Comparison of ENCODE assay signal across 13 cellular contexts in the genomic region with DNA sequence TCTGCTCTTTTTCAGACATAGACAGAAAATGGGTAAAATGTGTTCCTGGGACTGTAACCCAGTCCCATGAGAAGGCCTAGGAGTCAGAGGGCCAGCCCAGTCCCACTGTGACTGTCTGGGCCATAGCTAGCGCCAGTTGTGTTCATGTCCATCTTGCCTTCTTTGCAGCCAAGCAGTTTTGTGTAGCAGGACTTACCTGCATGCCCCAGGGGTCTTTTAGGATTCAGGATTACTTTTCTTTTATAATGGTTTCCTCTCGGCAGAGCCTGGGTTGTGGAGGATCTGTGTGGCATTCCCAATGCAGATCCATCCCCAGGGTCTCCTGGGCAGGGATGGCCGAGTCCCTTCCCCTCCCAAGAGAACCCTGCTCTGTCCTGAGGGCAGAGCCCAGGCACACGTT.
DNase-seq lines count a peak whose midpoint lies in the region; ATAC-seq and TF ChIP-seq lines count a peak whose summit lies in the region.
"Had no signal": no experiment of that assay in that cellular context is flagged by ENCODE, and none has a peak within 500 bp of the region (broad histone marks: within the 10 kb centered on the region; RNA-seq: fewer than 3 reads in every experiment).

No MANE protein-coding gene starts in this region.

- no peaks in the 10 kb centered on the region for H3K79me2 ChIP-seq in GM23338 (replicated peaks; ENCODE audit: insufficient read depth)
- peaks cover 6% of the 10 kb centered on the region for H3K79me2 ChIP-seq in smooth muscle cell (ENCODE audit: low read depth)

- no peaks in the 10 kb centered on the region for H3F3A ChIP-seq in GM23338 (replicated peaks; ENCODE audit: low read depth)
- H3F3A ChIP-seq in smooth muscle cell (ENCODE audit: low read depth) = peaks cover 19% of the 10 kb centered on the region

- H2AFZ ChIP-seq in GM23338 = no peak overlapping the region
- H2AFZ ChIP-seq in smooth muscle cell (ENCODE audit: low read depth) = no peak overlapping the region

- intact Hi-C loops in heart left ventricle (cut with DNase I) (no loop called here), left ventricle myocardium superior (cut with micrococcal nuclease) (no loop called here)
- intact Hi-C loops in activated CD4-positive, alpha-beta T cell treated with anti-CD3 and anti-CD28 coated beads, Interleukin-2, amount 10 ng/mL, durations not matched to agents 24 days and 14 days (cut with micrococcal nuclease) = no loop called here

- H3K4me3 ChIP-seq in heart left ventricle (no peak overlapping the region), GM23338 (no peak overlapping the region), coronary artery (no peak overlapping the region), smooth muscle cell (no peak overlapping the region)
- H3K4me3 ChIP-seq: GM12878 had no signal

- no peaks in the 10 kb centered on the region for H3K36me3 ChIP-seq in heart left ventricle
- H3K36me3 ChIP-seq in GM23338 (ENCODE audit: insufficient read depth) = no peaks in the 10 kb centered on the region
- H3K36me3 ChIP-seq in smooth muscle cell (ENCODE audit: low read depth) = no peaks in the 10 kb centered on the region

- H3K9ac ChIP-seq in smooth muscle cell (ENCODE audit: low read depth) = no peak overlapping the region

- H3K27me3 ChIP-seq in heart left ventricle (no peaks in the 10 kb centered on the region), GM23338 (ENCODE audit: insufficient read depth) (no peaks in the 10 kb centered on the region), smooth muscle cell (ENCODE audit: low read depth) (no peaks in the 10 kb centered on the region)

- DNase-seq in heart left ventricle (no peak), left ventricle myocardium superior (no peak), GM23338 (ENCODE audit: low spot score) (no peak), coronary artery (ENCODE audit: low spot score) (peak; percentile 19), smooth muscle cell (lab: John Stamatoyannopoulos, UW; ENCODE audit: unreplicated experiment) (no peak), GM03348 (ENCODE audit: low spot score) (no peak)
- no peak for DNase-seq in activated CD4-positive, alpha-beta T cell treated with anti-CD3 and anti-CD28 coated beads, Interleukin-2, amount 10 ng/mL, durations not matched to agents 24 days and 14 days
- DNase-seq: ACHN; C1 segment of cervical spinal cord; Calu3; CD4-positive, alpha-beta T cell; DMS 273 treated with DMSO at 0.1 percent for 48 hours had no signal

- H3K4me1 ChIP-seq in heart left ventricle (peaks cover 0 to 77% (median 25%) of the 10 kb centered on the region in 12 donors), GM23338 (ENCODE audit: insufficient read depth) (no peaks in the 10 kb centered on the region), smooth muscle cell (ENCODE audit: low read depth) (peaks cover 16% of the 10 kb centered on the region)

- H3K9me2 ChIP-seq in GM23338 (ENCODE audit: insufficient read depth) = no peaks in the 10 kb centered on the region

- H3K4me3 Mint-ChIP-seq in GM23338 = no peak overlapping the region
- no peak overlapping the region for H3K4me3 Mint-ChIP-seq in activated CD4-positive, alpha-beta T cell treated with anti-CD3 and anti-CD28 coated beads, Interleukin-2, amount 10 ng/mL, durations not matched to agents 24 days and 14 days
- H3K4me3 Mint-ChIP-seq: CD4-positive, alpha-beta T cell had no signal

- H3K27ac Mint-ChIP-seq in GM23338 = no peak overlapping the region
- no peak overlapping the region for H3K27ac Mint-ChIP-seq in activated CD4-positive, alpha-beta T cell treated with anti-CD3 and anti-CD28 coated beads, Interleukin-2, amount 10 ng/mL, durations not matched to agents 24 days and 14 days
- H3K27ac Mint-ChIP-seq: CD4-positive, alpha-beta T cell had no signal

- H4K20me1 ChIP-seq in GM23338 (replicated peaks; ENCODE audit: insufficient read depth) = no peaks in the 10 kb centered on the region; the same call in 1 of the 2 replicates
- H4K20me1 ChIP-seq in smooth muscle cell (ENCODE audit: low read depth) = no peaks in the 10 kb centered on the region

- no peaks in the 10 kb centered on the region for H3K36me3 Mint-ChIP-seq in GM23338 (ENCODE audit: low read depth)
- no peaks in the 10 kb centered on the region for H3K36me3 Mint-ChIP-seq in activated CD4-positive, alpha-beta T cell treated with anti-CD3 and anti-CD28 coated beads, Interleukin-2, amount 10 ng/mL, durations not matched to agents 24 days and 14 days (ENCODE audit: low read depth)

- peaks cover 12% of the 10 kb centered on the region for H3K4me1 Mint-ChIP-seq in GM23338
- no peaks in the 10 kb centered on the region for H3K4me1 Mint-ChIP-seq in activated CD4-positive, alpha-beta T cell treated with anti-CD3 and anti-CD28 coated beads, Interleukin-2, amount 10 ng/mL, durations not matched to agents 24 days and 14 days

- H3K9me3 ChIP-seq in heart left ventricle = no peaks in the 10 kb centered on the region
- H3K9me3 ChIP-seq in smooth muscle cell (replicated peaks; ENCODE audit: low read depth) = no peaks in the 10 kb centered on the region

- H3K4me2 ChIP-seq in GM23338 (no peak overlapping the region), smooth muscle cell (no peak overlapping the region)

- no peak for ATAC-seq in heart left ventricle
- ATAC-seq in left ventricle myocardium superior = no peak
- ATAC-seq in GM23338 = peak; percentile 50

- no peaks in the 10 kb centered on the region for H3K9me3 Mint-ChIP-seq in GM23338
- H3K9me3 Mint-ChIP-seq in activated CD4-positive, alpha-beta T cell treated with anti-CD3 and anti-CD28 coated beads, Interleukin-2, amount 10 ng/mL, durations not matched to agents 24 days and 14 days = no peaks in the 10 kb centered on the region
- H3K9me3 Mint-ChIP-seq: CD4-positive, alpha-beta T cell had no signal

- WGBS in heart left ventricle, 4 donors = 69 to 76% (median 72%) methylated on average over 4 of the region's 4 CpGs
- 87% methylated on average over 4 of the region's 4 CpGs for WGBS in smooth muscle cell (ENCODE audit: low lambda C conversion rate)

- H3K27me3 Mint-ChIP-seq in GM23338 (ENCODE audit: insufficient read depth, low read depth, poor library complexity) = peaks cover 5% of the 10 kb centered on the region
- H3K27me3 Mint-ChIP-seq in activated CD4-positive, alpha-beta T cell treated with anti-CD3 and anti-CD28 coated beads, Interleukin-2, amount 10 ng/mL, durations not matched to agents 24 days and 14 days = no peaks in the 10 kb centered on the region
- H3K27me3 Mint-ChIP-seq: CD4-positive, alpha-beta T cell had no signal

- TF ChIP-seq CTCF in heart left ventricle (IDR thresholded peaks at IDR 0.05) = no peak
- TF ChIP-seq CTCF in GM23338 (conservative IDR thresholded peaks at IDR 0.05; ENCODE audit: low read depth in 2 of 2) = no peak
- TF ChIP-seq CTCF in coronary artery (IDR thresholded peaks at IDR 0.05) = no peak
- no peak for TF ChIP-seq CTCF in smooth muscle cell (IDR thresholded peaks at IDR 0.05; ENCODE audit: borderline replicate concordance, insufficient read depth, poor library complexity, severe bottlenecking)

- peak overlapping the region in 9 of 12 donors; percentile 12 to 96 (median 87) for H3K27ac ChIP-seq in heart left ventricle
- no peak overlapping the region for H3K27ac ChIP-seq in GM23338 (ENCODE audit: low read depth)
- H3K27ac ChIP-seq in coronary artery = no peak overlapping the region
- peak overlapping the region; percentile 28 for H3K27ac ChIP-seq in smooth muscle cell (ENCODE audit: low read depth)

- no peak for TF ChIP-seq POLR2A in heart left ventricle (IDR thresholded peaks at IDR 0.05)

TF ChIP-seq in GM23338, 12 proteins besides CTCF, POLR2A, EP300 and RAD21 (continues in another document):
- TF ChIP-seq POLR2AphosphoS5 (IDR thresholded peaks at IDR 0.05; ENCODE audit: low read depth) = no peak
- no peak for TF ChIP-seq NANOG (IDR thresholded peaks at IDR 0.05; ENCODE audit: borderline replicate concordance)
- no peak for TF ChIP-seq EZH2phosphoT487 (IDR thresholded peaks at IDR 0.05; ENCODE audit: unreplicated experiment)
- TF ChIP-seq ZNF114 (CRISPR knock-in tag; IDR thresholded peaks at IDR 0.05) = no peak

Comparison
In these comparisons a context has a peak if more than half of its experiments do, and no peak if none do; other contexts are left out.
1. H3K27ac ChIP-seq: peak in heart left ventricle (9 of 12) and smooth muscle cell (single experiment); none in GM23338 (single experiment) and coronary artery (0 of 2).